Comparison of ENCODE assay signal across 9 cellular contexts in genomic region chr12:40622246-40622838, GRCh38.
DNase-seq lines count a peak whose midpoint lies in the region; ATAC-seq and TF ChIP-seq lines count a peak whose summit lies in the region.
"Had no signal": no experiment of that assay in that cellular context is flagged by ENCODE, and none has a peak within 500 bp of the region (broad histone marks: within the 10 kb centered on the region; RNA-seq: fewer than 3 reads in every experiment).

No MANE protein-coding gene starts in this region.

- H3K4me3 ChIP-seq in astrocyte of the spinal cord (ENCODE audit: low read depth, low read length), result no peak overlapping the region

- in situ Hi-C loops in astrocyte of the spinal cord (cut with HindIII; ENCODE audit: low sequenced_read_pairs), result no loop called here

- ATAC-seq in HG02870 (IDR thresholded peaks at IDR 0.05; ENCODE audit: unreplicated experiment) (peak; percentile 62), GM18502 (IDR thresholded peaks at IDR 0.05; ENCODE audit: poor library complexity, unreplicated experiment) (no peak)

- peak; percentile 3 to 15 for DNase-seq in activated CD4-positive, alpha-beta T cell treated with anti-CD3 and anti-CD28 coated beads for 24 hours (ENCODE audit: low read depth in 2 of 2)
- DNase-seq in activated CD4-positive, alpha-beta T cell treated with anti-CD3 and anti-CD28 coated beads, Interleukin-2, amount 50 U/mL, for 4 hours, result no peak
- DNase-seq in NCI-H345 (lab: John Stamatoyannopoulos, UW) (peak; percentile 60), astrocyte of the spinal cord (ENCODE audit: low read depth, low spot score) (peak; percentile 59), iPS-NIHi11 (ENCODE audit: low spot score) (peak; percentile 54)
- DNase-seq in stimulated activated CD4-positive, alpha-beta T cell treated with anti-CD3 and anti-CD28 coated beads, Interleukin-15, amount 100 ng/mL, for 24 hours, result peak; percentile 43
- DNase-seq: stimulated activated naive B cell treated with anti-CD40 and anti-IgM and Interleukin-4, amounts not matched to agents 10 μg/mL and 1 μg/mL and 100 μg/mL, for 72 hours had no signal

- TF ChIP-seq CTCF in astrocyte of the spinal cord (IDR thresholded peaks at IDR 0.05; ENCODE audit: low read depth, low read length), result peak; percentile 69

Comparison
In these comparisons a context has a peak if more than half of its experiments do, and no peak if none do; other contexts are left out.
1. DNase-seq: peak in activated CD4-positive, alpha-beta T cell treated with anti-CD3 and anti-CD28 coated beads for 24 hours (2 of 2), NCI-H345 (single experiment), astrocyte of the spinal cord (single experiment), iPS-NIHi11 (single experiment) and stimulated activated CD4-positive, alpha-beta T cell treated with anti-CD3 and anti-CD28 coated beads, Interleukin-15, amount 100 ng/mL, for 24 hours (single experiment); none in activated CD4-positive, alpha-beta T cell treated with anti-CD3 and anti-CD28 coated beads, Interleukin-2, amount 50 U/mL, for 4 hours (0 of 2).